ENCODE assay signal across 13 cellular contexts in the genomic region with DNA sequence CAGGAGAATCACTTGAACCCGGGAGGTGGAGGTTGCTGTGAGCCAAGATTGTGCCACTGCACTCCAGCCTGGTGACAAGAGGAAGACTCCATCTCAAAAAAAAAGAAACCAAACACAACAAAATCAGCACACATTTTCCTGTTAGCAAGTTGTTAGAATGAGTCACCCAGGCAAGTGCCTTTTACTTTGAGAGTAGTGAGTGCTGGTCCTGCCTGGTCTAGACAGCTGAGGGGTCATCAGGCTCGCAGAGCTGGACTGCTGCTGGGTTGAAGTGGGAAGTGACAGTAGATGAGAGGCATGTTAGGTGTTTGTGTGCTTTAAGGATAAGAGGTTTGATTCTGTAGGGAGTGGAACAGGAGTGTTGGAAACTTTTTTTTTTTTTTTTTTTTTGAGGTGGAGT. TPM values are rescaled to one million over a fixed set of nuclear protein-coding genes. Genes with fewer than 3 reads are reported as not detected.
DNase-seq lines count a peak whose midpoint lies in the region; ATAC-seq and TF ChIP-seq lines count a peak whose summit lies in the region.
"Had no signal": no experiment of that assay in that cellular context is flagged by ENCODE, and none has a peak within 500 bp of the region (broad histone marks: within the 10 kb centered on the region; RNA-seq: fewer than 3 reads in every experiment).

No MANE protein-coding gene starts in this region.

- peaks cover 71% of the 10 kb centered on the region for H3K36me3 Mint-ChIP-seq in activated CD4-positive, alpha-beta T cell treated with anti-CD3 and anti-CD28 coated beads, Interleukin-2, amount 10 ng/mL, durations not matched to agents 24 days and 14 days (ENCODE audit: low read depth)
- peaks cover 68% of the 10 kb centered on the region for H3K36me3 Mint-ChIP-seq in T-cell

- peak overlapping the region; percentile 99 for H3K27ac Mint-ChIP-seq in activated CD4-positive, alpha-beta T cell treated with anti-CD3 and anti-CD28 coated beads, Interleukin-2, amount 10 ng/mL, durations not matched to agents 24 days and 14 days
- H3K27ac Mint-ChIP-seq in T-cell: peak overlapping the region; percentile 77 to 83

- peaks cover 33% of the 10 kb centered on the region for H3K4me1 Mint-ChIP-seq in activated CD4-positive, alpha-beta T cell treated with anti-CD3 and anti-CD28 coated beads, Interleukin-2, amount 10 ng/mL, durations not matched to agents 24 days and 14 days
- H3K4me1 Mint-ChIP-seq in T-cell: peaks cover 6 to 14% (median 8%) of the 10 kb centered on the region in 3 donors
- H3K4me1 Mint-ChIP-seq: WTC11 had no signal

- peaks cover 4% of the 10 kb centered on the region for H3K9me3 Mint-ChIP-seq in activated CD4-positive, alpha-beta T cell treated with anti-CD3 and anti-CD28 coated beads, Interleukin-2, amount 10 ng/mL, durations not matched to agents 24 days and 14 days
- no peaks in the 10 kb centered on the region for H3K9me3 Mint-ChIP-seq in T-cell
- H3K9me3 Mint-ChIP-seq: WTC11 had no signal

- intact Hi-C loops in activated CD4-positive, alpha-beta T cell treated with anti-CD3 and anti-CD28 coated beads, Interleukin-2, amount 10 ng/mL, durations not matched to agents 24 days and 14 days (cut with micrococcal nuclease): loop anchor here (1.0 to 5.0 kb wide), 3 partner anchors 64 to 354 kb away; a partner anchor contains a TSS

- DNase-seq in activated CD4-positive, alpha-beta T cell treated with anti-CD3 and anti-CD28 coated beads, Interleukin-2, amount 10 ng/mL, durations not matched to agents 24 days and 14 days: peak; percentile 78
- no peak for DNase-seq in activated CD4-positive, alpha-beta T cell treated with anti-CD3 and anti-CD28 coated beads for 1 hour
- DNase-seq in T-cell: no peak
- peak; percentile 78 to 93 for DNase-seq in dermis microvascular lymphatic vessel endothelial cell (ENCODE audit: low read depth in 2 of 2)
- peak; percentile 57 for DNase-seq in pulmonary artery endothelial cell (ENCODE audit: low read depth, low spot score)
- no peak for DNase-seq in central memory CD4-positive, alpha-beta T cell
- no peak for DNase-seq in GM10266 (ENCODE audit: extremely low spot score)
- no peak for DNase-seq in NCI-H526 (lab: John Stamatoyannopoulos, UW)
- DNase-seq: NCI-H1436 treated with DMSO at 0.1 percent for 48 hours, sigmoid colon, thyroid gland had no signal

- POLR2A ChIA-PET in T-cell (lab: Charles Lee): no interaction called here

- H3K4me3 Mint-ChIP-seq in activated CD4-positive, alpha-beta T cell treated with anti-CD3 and anti-CD28 coated beads, Interleukin-2, amount 10 ng/mL, durations not matched to agents 24 days and 14 days: peak overlapping the region; percentile 75
- H3K4me3 Mint-ChIP-seq in T-cell: peak overlapping the region in 1 of 3 donors; percentile 41
- H3K4me3 Mint-ChIP-seq: WTC11 had no signal

- no peak for ATAC-seq in T-cell (replicated peaks in 1 of 4)
- ATAC-seq: GM12878, WTC11 had no signal

- TF ChIP-seq CTCF in GM10266 (IDR thresholded peaks at IDR 0.05; ENCODE audit: control insufficient read depth, insufficient read depth, low read depth, missing control alignments): no peak

- no peaks in the 10 kb centered on the region for H3K27me3 Mint-ChIP-seq in activated CD4-positive, alpha-beta T cell treated with anti-CD3 and anti-CD28 coated beads, Interleukin-2, amount 10 ng/mL, durations not matched to agents 24 days and 14 days
- no peaks in the 10 kb centered on the region for H3K27me3 Mint-ChIP-seq in T-cell

- CTCF ChIA-PET in T-cell (lab: Charles Lee): no interaction called here

RNA-seq across cellular contexts. Expression of a gene that starts 31.9 kb away (rescaled TPM):
- total RNA-seq in activated CD4-positive, alpha-beta T cell treated with anti-CD3 and anti-CD28 coated beads, Interleukin-2, amount 10 ng/mL, durations not matched to agents 24 days and 14 days: 45.6 and 47.5 TPM in 2 replicates
- 10 to 100 TPM; 23.7 to 36.9 (median 35.5) TPM for total RNA-seq in T-cell
- total RNA-seq in dermis microvascular lymphatic vessel endothelial cell: 39.3 and 43.3 TPM in 2 replicates
- total RNA-seq in pulmonary artery endothelial cell: 48.9 and 64.3 TPM in 2 replicates

Comparison
In these comparisons a context has a peak if more than half of its experiments do, and no peak if none do; other contexts are left out.
1. DNase-seq: peak in activated CD4-positive, alpha-beta T cell treated with anti-CD3 and anti-CD28 coated beads, Interleukin-2, amount 10 ng/mL, durations not matched to agents 24 days and 14 days (single experiment), dermis microvascular lymphatic vessel endothelial cell (2 of 2) and pulmonary artery endothelial cell (single experiment); none in activated CD4-positive, alpha-beta T cell treated with anti-CD3 and anti-CD28 coated beads for 1 hour (single experiment), T-cell (0 of 34), central memory CD4-positive, alpha-beta T cell (single experiment), GM10266 (single experiment) and NCI-H526 (0 of 2).